ENCODE assay signal across 8 cellular contexts in genomic region chr3:188947401-188947982, GRCh38.
DNase-seq lines count a peak whose midpoint lies in the region; FAIRE-seq and TF ChIP-seq lines count a peak whose summit lies in the region.

No MANE protein-coding gene starts in this region.

- no peaks in the 10 kb centered on the region for H3K36me3 ChIP-seq in breast epithelium

- peak; percentile 41 for FAIRE-seq in H54 (lab: Jason Lieb, UNC)

- peaks cover 5 to 37% of the 10 kb centered on the region in 2 donors for H3K4me1 ChIP-seq in breast epithelium

- TF ChIP-seq POLR2A in H54 (IDR thresholded peaks at IDR 0.05; ENCODE audit: low read depth, low read length), result no peak
- peak; percentile 54 for TF ChIP-seq POLR2A in breast epithelium (IDR thresholded peaks at IDR 0.05)

- H3K4me3 ChIP-seq in breast epithelium (peak overlapping the region; percentile 32 to 65 (median 61)), iPS-18c (ENCODE audit: insufficient read depth, low read depth, low read length) (peak overlapping the region; percentile 67)

- intact Hi-C loops in breast epithelium (cut with DNase I; ENCODE audit: low total_unique reads), result loop anchor here (5.0 kb wide), 1 partner anchor 1205 kb away; no protein-coding TSS in a partner anchor

- H3K9me3 ChIP-seq in breast epithelium (no peaks in the 10 kb centered on the region), iPS-18c (ENCODE audit: control insufficient read depth, insufficient read depth, low read length) (no peaks in the 10 kb centered on the region)

- DNase-seq in ACHN, result peak; percentile 81
- DNase-seq in H54 (ENCODE audit: insufficient read length, low spot score), result peak; percentile 89
- DNase-seq in NCI-H526 (lab: John Stamatoyannopoulos, UW), result peak; percentile 90 to 94
- peak; percentile 83 to 91 for DNase-seq in breast epithelium (ENCODE audit: low spot score in 2 of 2)
- peak; percentile 83 for DNase-seq in putamen (ENCODE audit: low spot score)
- DNase-seq in activated CD4-positive, CD25-positive, alpha-beta regulatory T cell treated with anti-CD3 and anti-CD28 coated beads, Interleukin-2, amount 50 U/mL, for 72 hours, result no peak
- no peak for DNase-seq in NCI-H446 treated with DMSO at 0.1 percent for 48 hours (lab: John Stamatoyannopoulos, UW)

- H3K27me3 ChIP-seq in breast epithelium, result no peaks in the 10 kb centered on the region

- in situ Hi-C loops in ACHN (cut with HindIII; ENCODE audit: low pct_ligation_motif_present, low pct_unique_long_range_greater_than_20kb, low sequenced_read_pairs), result no loop called here

- TF ChIP-seq CTCF in breast epithelium (IDR thresholded peaks at IDR 0.05), result peak; percentile 61 to 82 (median 69)

- peak overlapping the region; percentile 99 for H3K27ac ChIP-seq in breast epithelium

Comparison
In these comparisons a context has a peak if more than half of its experiments do, and no peak if none do; other contexts are left out.
1. DNase-seq: peak in ACHN (single experiment), H54 (single experiment), NCI-H526 (2 of 2), breast epithelium (2 of 2) and putamen (single experiment); none in activated CD4-positive, CD25-positive, alpha-beta regulatory T cell treated with anti-CD3 and anti-CD28 coated beads, Interleukin-2, amount 50 U/mL, for 72 hours (single experiment) and NCI-H446 treated with DMSO at 0.1 percent for 48 hours (single experiment).